ENCODE assay signal across 10 cellular contexts in the genomic region with DNA sequence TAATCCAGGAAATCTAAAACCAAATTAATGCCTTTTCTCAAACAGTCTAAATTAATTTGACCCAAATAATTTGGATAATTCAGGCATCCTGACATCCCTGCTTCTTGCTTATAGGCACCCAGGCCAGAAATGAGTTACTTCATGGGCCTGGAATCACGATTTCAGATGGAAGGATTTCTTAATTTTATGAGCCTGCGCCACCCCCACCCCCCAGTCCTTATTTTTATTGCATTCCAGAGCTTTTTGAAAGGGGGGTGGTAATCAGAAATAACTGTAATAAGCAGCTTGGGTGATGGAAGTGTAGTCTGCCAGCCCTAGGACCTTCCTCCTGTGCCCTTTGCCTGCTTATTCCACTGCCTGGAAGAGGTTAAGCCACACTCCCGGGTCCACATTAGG. TPM values are rescaled to one million over a fixed set of nuclear protein-coding genes. Genes with fewer than 3 reads are reported as not detected.
DNase-seq lines count a peak whose midpoint lies in the region; ATAC-seq and TF ChIP-seq lines count a peak whose summit lies in the region.
"Had no signal": no experiment of that assay in that cellular context is flagged by ENCODE, and none has a peak within 500 bp of the region (broad histone marks: within the 10 kb centered on the region; RNA-seq: fewer than 3 reads in every experiment).

No MANE protein-coding gene starts in this region.

- no peak for ATAC-seq in HG02973 (IDR thresholded peaks at IDR 0.05; ENCODE audit: unreplicated experiment)

- TF ChIP-seq CTCF in CD14-positive monocyte (IDR thresholded peaks at IDR 0.05), result no peak
- no peak for TF ChIP-seq CTCF in OCI-LY3 (IDR thresholded peaks at IDR 0.05; ENCODE audit: low read depth, low read length)
- no peak for TF ChIP-seq CTCF in neural progenitor cell (IDR thresholded peaks at IDR 0.05)
- TF ChIP-seq CTCF in GM20000 (IDR thresholded peaks at IDR 0.05; ENCODE audit: extremely low read depth, missing control alignments), result no peak

- peaks cover 34% of the 10 kb centered on the region for H3F3A ChIP-seq in neural progenitor cell (ENCODE audit: low read depth)

- DNase-seq in CD14-positive monocyte (ENCODE audit: low spot score), result no peak
- DNase-seq in neural progenitor cell (ENCODE audit: low spot score), result no peak
- no peak for DNase-seq in NCI-H69 (lab: John Stamatoyannopoulos, UW)
- no peak for DNase-seq in GM03348 (ENCODE audit: low spot score)
- DNase-seq in GM20000 (ENCODE audit: low spot score), result no peak
- DNase-seq: midbrain, NCI-H524 treated with DMSO at 0.1 percent for 48 hours had no signal

- H3K27ac ChIP-seq in OCI-LY3 (ENCODE audit: low read length) (no peak overlapping the region), neural progenitor cell (peak overlapping the region; percentile 81)

- H3K36me3 Mint-ChIP-seq in CD14-positive monocyte (peaks cover 48 to 53% of the 10 kb centered on the region in 2 donors), neural progenitor cell (peaks cover 39% of the 10 kb centered on the region)

- intact Hi-C loops in CD14-positive monocyte (cut with micrococcal nuclease), result loop anchor here (2.0 to 5.0 kb wide), 3 partner anchors 73 to 154 kb away; a partner anchor contains a TSS

- H2AFZ ChIP-seq in OCI-LY3 (ENCODE audit: low read depth, low read length), result no peak overlapping the region
- no peak overlapping the region for H2AFZ ChIP-seq in neural progenitor cell (replicated peaks)

- H3K9me3 ChIP-seq in OCI-LY3 (ENCODE audit: insufficient read depth, low read length) (no peaks in the 10 kb centered on the region), endocrine pancreas (ENCODE audit: control insufficient read depth, low read length) (no peaks in the 10 kb centered on the region), neural progenitor cell (ENCODE audit: low read depth) (no peaks in the 10 kb centered on the region)

- H3K27me3 ChIP-seq in OCI-LY3 (ENCODE audit: low read depth, low read length), result no peaks in the 10 kb centered on the region
- H3K27me3 ChIP-seq in endocrine pancreas (ENCODE audit: control insufficient read depth, insufficient read depth, low read length), result no peaks in the 10 kb centered on the region
- no peaks in the 10 kb centered on the region for H3K27me3 ChIP-seq in neural progenitor cell

- peak overlapping the region; percentile 90 for H3K4me2 ChIP-seq in OCI-LY3 (ENCODE audit: low read length)
- peak overlapping the region; percentile 98 for H3K4me2 ChIP-seq in neural progenitor cell

- peaks cover 42% of the 10 kb centered on the region for H3K36me3 ChIP-seq in OCI-LY3 (replicated peaks; ENCODE audit: low read depth, low read length)
- peaks cover 5% of the 10 kb centered on the region for H3K36me3 ChIP-seq in endocrine pancreas (ENCODE audit: control insufficient read depth, insufficient read depth, low read length)
- no peaks in the 10 kb centered on the region for H3K36me3 ChIP-seq in neural progenitor cell

- H3K27me3 Mint-ChIP-seq in CD14-positive monocyte (ENCODE audit: low read depth in 3 of 3) (peaks cover 0 to 3% (median 0%) of the 10 kb centered on the region in 3 donors), neural progenitor cell (ENCODE audit: insufficient read depth, low read depth) (peaks cover 6% of the 10 kb centered on the region)

- H3K9ac ChIP-seq in OCI-LY3 (ENCODE audit: low read length) (peak overlapping the region; percentile 94), endocrine pancreas (ENCODE audit: control insufficient read depth, insufficient read depth, low read length) (peak overlapping the region; percentile 49), neural progenitor cell (peak overlapping the region; percentile 82)

- peak overlapping the region in 6 of 7 donors; percentile 80 to 94 (median 84) for H3K27ac Mint-ChIP-seq in CD14-positive monocyte
- peak overlapping the region; percentile 95 for H3K27ac Mint-ChIP-seq in neural progenitor cell

- H3K4me1 Mint-ChIP-seq in CD14-positive monocyte (peaks cover 36% of the 10 kb centered on the region), neural progenitor cell (peaks cover 42% of the 10 kb centered on the region)

- H4K20me1 ChIP-seq in OCI-LY3 (ENCODE audit: insufficient read depth, low read length) (no peaks in the 10 kb centered on the region), neural progenitor cell (ENCODE audit: low read depth) (peaks cover 32% of the 10 kb centered on the region)

- H3K79me2 ChIP-seq in OCI-LY3 (ENCODE audit: low read length) (peaks cover 25% of the 10 kb centered on the region), neural progenitor cell (ENCODE audit: low read depth) (peaks cover 44% of the 10 kb centered on the region)

- H3K4me3 Mint-ChIP-seq in CD14-positive monocyte (peak overlapping the region; percentile 94 to 97), neural progenitor cell (peak overlapping the region; percentile 92)

- H3K9me3 Mint-ChIP-seq in CD14-positive monocyte (no peaks in the 10 kb centered on the region), neural progenitor cell (no peaks in the 10 kb centered on the region)

- peak overlapping the region; percentile 92 for H3K4me3 ChIP-seq in OCI-LY3 (ENCODE audit: low read length)
- peak overlapping the region; percentile 73 for H3K4me3 ChIP-seq in endocrine pancreas (ENCODE audit: control insufficient read depth, insufficient read depth, low read length)
- H3K4me3 ChIP-seq in neural progenitor cell, result peak overlapping the region; percentile 97

- H3K4me1 ChIP-seq in OCI-LY3 (ENCODE audit: low read length) (peaks cover 35% of the 10 kb centered on the region), endocrine pancreas (ENCODE audit: control insufficient read depth, insufficient read depth, low read length) (no peaks in the 10 kb centered on the region), neural progenitor cell (peaks cover 22% of the 10 kb centered on the region)

RNA-seq across cellular contexts. Expression of a gene that starts 1.3 kb away (rescaled TPM):
- polyA plus RNA-seq in CD14-positive monocyte, result 100 to 1,000 TPM; 283 to 295 TPM
- 309 and 335 TPM in 2 replicates for total RNA-seq in neural progenitor cell (ENCODE audit: low replicate concordance)

RNA-seq across cellular contexts. Expression of a gene that starts 10.0 kb away (rescaled TPM):
- 10 to 100 TPM; 13.5 to 13.9 TPM for polyA plus RNA-seq in CD14-positive monocyte
- 22.0 and 30.4 TPM in 2 replicates for total RNA-seq in neural progenitor cell (ENCODE audit: low replicate concordance)

RNA-seq across cellular contexts. Expression of a gene that starts 20.8 kb away (rescaled TPM):
- 1 to 10 TPM; 4.5 to 9.4 TPM for polyA plus RNA-seq in CD14-positive monocyte
- 29.8 and 59.2 TPM in 2 replicates for total RNA-seq in neural progenitor cell (ENCODE audit: low replicate concordance)

RNA-seq across cellular contexts. Expression of a gene that starts 40.8 kb away (rescaled TPM):
- 10 to 100 TPM; 22.7 to 24.1 TPM for polyA plus RNA-seq in CD14-positive monocyte
- 36.4 and 69.1 TPM in 2 replicates for total RNA-seq in neural progenitor cell (ENCODE audit: low replicate concordance)

RNA-seq across cellular contexts. Expression of a gene that starts 53.4 kb away (rescaled TPM):
- polyA plus RNA-seq in CD14-positive monocyte, result under 1 TPM in 1 of 2 donors, not detected in 1; 0.32 TPM
- total RNA-seq in neural progenitor cell (ENCODE audit: low replicate concordance), result not detected in 2 replicates
